Comparison of ENCODE assay signal across 31 cellular contexts in genomic region chr13:73819711-73820110, GRCh38.
DNase-seq lines count a peak whose midpoint lies in the region; ATAC-seq and TF ChIP-seq lines count a peak whose summit lies in the region.
"Had no signal": no experiment of that assay in that cellular context is flagged by ENCODE, and none has a peak within 500 bp of the region (broad histone marks: within the 10 kb centered on the region; RNA-seq: fewer than 3 reads in every experiment).

No MANE protein-coding gene starts in this region.

- peaks cover 22% of the 10 kb centered on the region for H3K36me3 Mint-ChIP-seq in activated naive CD4-positive, alpha-beta T cell treated with anti-CD3 and anti-CD28 coated beads, Interleukin-2, amount 50 U/mL, for 24 hours
- H3K36me3 Mint-ChIP-seq in natural killer cell: no peaks in the 10 kb centered on the region
- H3K36me3 Mint-ChIP-seq: CD14-positive monocyte, IgD-negative memory B cell had no signal

- H2AK5ac ChIP-seq in mesendoderm (ENCODE audit: low read length): no peak overlapping the region

- H3K4me3 Mint-ChIP-seq in activated naive CD4-positive, alpha-beta T cell treated with anti-CD3 and anti-CD28 coated beads, Interleukin-2, amount 50 U/mL, for 24 hours: no peak overlapping the region
- H3K4me3 Mint-ChIP-seq in natural killer cell: no peak overlapping the region
- H3K4me3 Mint-ChIP-seq: CD14-positive monocyte, GM23338 had no signal

- TF ChIP-seq EP300 in gastroesophageal sphincter (IDR thresholded peaks at IDR 0.05): no peak

- ATAC-seq in gastroesophageal sphincter: no peak
- no peak for ATAC-seq in natural killer cell
- no peak for ATAC-seq in HG02763 (IDR thresholded peaks at IDR 0.05; ENCODE audit: unreplicated experiment)
- ATAC-seq: GM23338, Right ventricle myocardium inferior, SK-N-SH treated with all-trans-retinoic acid at 6 μM for 48 hours had no signal

- no peak overlapping the region for H3K56ac ChIP-seq in mesendoderm (ENCODE audit: low read length)

- no peaks in the 10 kb centered on the region for H3K9me3 Mint-ChIP-seq in activated naive CD4-positive, alpha-beta T cell treated with anti-CD3 and anti-CD28 coated beads, Interleukin-2, amount 50 U/mL, for 24 hours
- H3K9me3 Mint-ChIP-seq in natural killer cell: no peaks in the 10 kb centered on the region
- H3K9me3 Mint-ChIP-seq: GM23338, IgD-negative memory B cell had no signal

- TF ChIP-seq CTCF in gastroesophageal sphincter (IDR thresholded peaks at IDR 0.05): no peak
- no peak for TF ChIP-seq CTCF in natural killer cell (IDR thresholded peaks at IDR 0.05)

- DNase-seq in activated naive CD4-positive, alpha-beta T cell (lab: John Stamatoyannopoulos, UW): no peak
- DNase-seq in Karpas-422 (no peak), mesendoderm (peak; percentile 13), natural killer cell (no peak)
- DNase-seq: 8988T; ACHN; BE2C; DMS 273 treated with DMSO at 0.1 percent for 48 hours; DMS79 treated with DMSO at 0.1 percent for 48 hours; GF-D8; HCEC 1CT; NCI-H1048; NCI-H1417; NCI-H1694; NCI-H2029 treated with DMSO at 0.1 percent for 48 hours; NCI-H446 treated with DMSO at 0.1 percent for 48 hours; NCI-H526; NCI-H82; NK-92 treated with Interleukin-12 subunit alpha and Interleukin-12 subunit beta, amount 100 ng/mL, for 24 hours; PC-9; SJCRH30 had no signal

- H3K4me3 ChIP-seq in Karpas-422 (ENCODE audit: low read length): no peak overlapping the region
- no peak overlapping the region for H3K4me3 ChIP-seq in mesendoderm (ENCODE audit: low read length)
- no peak overlapping the region for H3K4me3 ChIP-seq in gastroesophageal sphincter
- H3K4me3 ChIP-seq: GM23338, PC-9, SJCRH30 had no signal

- no peak overlapping the region for H3K23ac ChIP-seq in mesendoderm (ENCODE audit: low read length)

- H4K5ac ChIP-seq in mesendoderm (ENCODE audit: low read length): no peak overlapping the region

- no peaks in the 10 kb centered on the region for H3K36me3 ChIP-seq in Karpas-422 (ENCODE audit: insufficient read depth, low read length)
- no peaks in the 10 kb centered on the region for H3K36me3 ChIP-seq in mesendoderm (ENCODE audit: control insufficient read depth, insufficient read depth, low read length)
- no peaks in the 10 kb centered on the region for H3K36me3 ChIP-seq in gastroesophageal sphincter
- H3K36me3 ChIP-seq: BE2C, SJCRH30 had no signal

- H3K27me3 Mint-ChIP-seq in activated naive CD4-positive, alpha-beta T cell treated with anti-CD3 and anti-CD28 coated beads, Interleukin-2, amount 50 U/mL, for 24 hours: no peaks in the 10 kb centered on the region
- H3K27me3 Mint-ChIP-seq in natural killer cell (ENCODE audit: low read depth in 2 of 2): no peaks in the 10 kb centered on the region
- H3K27me3 Mint-ChIP-seq: IgD-negative memory B cell had no signal

- no peak for TF ChIP-seq POLR2A in gastroesophageal sphincter (IDR thresholded peaks at IDR 0.05)

- H3K27ac ChIP-seq in Karpas-422 (ENCODE audit: low read length) (peak overlapping the region; percentile 90), mesendoderm (ENCODE audit: low read depth, low read length) (no peak overlapping the region), gastroesophageal sphincter (no peak overlapping the region)
- H3K27ac ChIP-seq: HL-60, KMS-11, PC-9, SJCRH30 had no signal

- no peak overlapping the region for H2BK120ac ChIP-seq in mesendoderm (ENCODE audit: low read depth, low read length)

- intact Hi-C loops in natural killer cell (cut with micrococcal nuclease): no loop called here

- no peaks in the 10 kb centered on the region for H3K9me3 ChIP-seq in Karpas-422 (ENCODE audit: low read length)
- no peaks in the 10 kb centered on the region for H3K9me3 ChIP-seq in gastroesophageal sphincter
- H3K9me3 ChIP-seq: BE2C, SJCRH30 had no signal

- no peak overlapping the region for H2BK5ac ChIP-seq in mesendoderm (ENCODE audit: low read length)

- H2AFZ ChIP-seq in Karpas-422 (ENCODE audit: low read length): no peak overlapping the region
- H2AFZ ChIP-seq: GM23338, PC-9 had no signal

- H4K8ac ChIP-seq in mesendoderm (ENCODE audit: low read depth, low read length): no peak overlapping the region

- H3K4me2 ChIP-seq in Karpas-422 (ENCODE audit: low read depth, low read length, poor library complexity, severe bottlenecking) (peak overlapping the region; percentile 74), mesendoderm (ENCODE audit: low read length) (no peak overlapping the region)
- H3K4me2 ChIP-seq: GM23338, KMS-11, PC-9 had no signal

- H3K79me1 ChIP-seq in mesendoderm (ENCODE audit: low read length): no peaks in the 10 kb centered on the region

- no peaks in the 10 kb centered on the region for H3K9me2 ChIP-seq in Karpas-422 (replicated peaks; ENCODE audit: insufficient read depth, low read length)

- H3K4me1 Mint-ChIP-seq in activated naive CD4-positive, alpha-beta T cell treated with anti-CD3 and anti-CD28 coated beads, Interleukin-2, amount 50 U/mL, for 24 hours: peaks cover 53% of the 10 kb centered on the region
- H3K4me1 Mint-ChIP-seq in natural killer cell: peaks cover 42 to 44% of the 10 kb centered on the region in 2 donors
- H3K4me1 Mint-ChIP-seq: CD14-positive monocyte had no signal

- peaks cover 84% of the 10 kb centered on the region for H3K79me2 ChIP-seq in Karpas-422 (ENCODE audit: low read length)
- no peaks in the 10 kb centered on the region for H3K79me2 ChIP-seq in mesendoderm (ENCODE audit: control insufficient read depth, insufficient read depth, low read length)

- H4K20me1 ChIP-seq in Karpas-422 (ENCODE audit: insufficient read depth, low read depth, low read length): no peaks in the 10 kb centered on the region

- no peak overlapping the region for H2BK15ac ChIP-seq in mesendoderm (replicated peaks; ENCODE audit: low read depth)

- no peak overlapping the region for H3K18ac ChIP-seq in mesendoderm (ENCODE audit: low read length)

- H3K4me1 ChIP-seq in Karpas-422 (ENCODE audit: low read length): peaks cover 51% of the 10 kb centered on the region
- H3K4me1 ChIP-seq in mesendoderm (ENCODE audit: control insufficient read depth, low read depth, low read length): no peaks in the 10 kb centered on the region
- H3K4me1 ChIP-seq in gastroesophageal sphincter: no peaks in the 10 kb centered on the region
- H3K4me1 ChIP-seq: BE2C, SJCRH30 had no signal

- H3K27me3 ChIP-seq in Karpas-422 (ENCODE audit: low read length) (no peaks in the 10 kb centered on the region), mesendoderm (ENCODE audit: insufficient read depth, low read length, poor library complexity) (no peaks in the 10 kb centered on the region), gastroesophageal sphincter (no peaks in the 10 kb centered on the region)
- H3K27me3 ChIP-seq: BE2C, SJCRH30 had no signal

- H3K9ac ChIP-seq in Karpas-422 (ENCODE audit: low read length): no peak overlapping the region
- H3K9ac ChIP-seq in mesendoderm (ENCODE audit: low read length): no peak overlapping the region
- H3K9ac ChIP-seq: KMS-11 had no signal

- no peak overlapping the region for H3K4ac ChIP-seq in mesendoderm (ENCODE audit: low read depth, low read length)

- peak overlapping the region; percentile 20 for H3K27ac Mint-ChIP-seq in activated naive CD4-positive, alpha-beta T cell treated with anti-CD3 and anti-CD28 coated beads, Interleukin-2, amount 50 U/mL, for 24 hours
- H3K27ac Mint-ChIP-seq in natural killer cell: peak overlapping the region in 1 of 2 donors; percentile 58
- H3K27ac Mint-ChIP-seq: CD14-positive monocyte, GM23338 had no signal
